In genomic region chr22:39502109-39502788, GRCh38 we compare ENCODE assay signal across 8 cellular contexts. TPM values are rescaled to one million over a fixed set of nuclear protein-coding genes. Genes with fewer than 3 reads are reported as not detected.
DNase-seq lines count a peak whose midpoint lies in the region; ATAC-seq and TF ChIP-seq lines count a peak whose summit lies in the region.

MIEF1 (plus strand) TSS chr22:39502290; CDS start chr22:39511295, 9,005 bp downstream.

- peaks cover 11% of the 10 kb centered on the region for H3K79me2 ChIP-seq in trophoblast cell (ENCODE audit: control insufficient read depth, insufficient read depth, low read length, poor library complexity)

- H3K27ac ChIP-seq in trophoblast cell (ENCODE audit: low read depth, low read length) (peak within 1 kb of the TSS; percentile 40), tibial nerve (peak within 1 kb of the TSS; percentile 76 to 97 (median 90))

- intact Hi-C loops in Right ventricle myocardium superior (cut with DNase I), result no loop called here

- TF ChIP-seq EP300 in tibial nerve (IDR thresholded peaks at IDR 0.05), result peak; percentile 86 to 93

- peak within 1 kb of the TSS; percentile 50 for H2BK5ac ChIP-seq in trophoblast cell (ENCODE audit: low read depth, low read length, poor library complexity)

- H3K14ac ChIP-seq in trophoblast cell (ENCODE audit: low read length), result peak within 1 kb of the TSS; percentile 93

- peaks cover 26 to 27% of the 10 kb centered on the region in 2 experiments for H3K36me3 ChIP-seq in trophoblast cell (ENCODE audit: control insufficient read depth in 1 of 2, insufficient read depth in 2 of 2, low read length in 2 of 2)
- peaks cover 0 to 34% (median 19%) of the 10 kb centered on the region in 3 donors for H3K36me3 ChIP-seq in tibial nerve

- peak within 1 kb of the TSS; percentile 97 for H3K4ac ChIP-seq in trophoblast cell (ENCODE audit: low read depth, low read length)

- POLR2A ChIA-PET in GM10248 (lab: Yijun Ruan, JAX), result interaction anchor here (0.6 to 2.4 kb wide), 6 partner anchors 18 to 610 kb away, joined by 3 to 16 read pairs (median 4); partner anchors contain the start of genes ATF4 and RPL3

- H3K9me3 ChIP-seq in trophoblast cell (ENCODE audit: insufficient read depth, low read depth, low read length) (peaks cover 1% of the 10 kb centered on the region), tibial nerve (no peaks in the 10 kb centered on the region)

- no peak within 1 kb of the TSS for H3K23ac ChIP-seq in trophoblast cell (ENCODE audit: low read length)

- TF ChIP-seq POLR2A in tibial nerve (IDR thresholded peaks at IDR 0.05), result no peak

- H3K79me1 ChIP-seq in trophoblast cell (ENCODE audit: low read length), result peaks cover 8% of the 10 kb centered on the region

- WGBS in trophoblast cell (ENCODE audit: extremely low coverage, insufficient coverage, insufficient read length), result no CpG with 5 or more reads among the region's 58 CpGs
- 0% methylated on average over 32 to 44 of the region's 58 CpGs for WGBS in tibial nerve, 2 donors

- H2BK120ac ChIP-seq in trophoblast cell (ENCODE audit: insufficient read depth, low read length, poor library complexity), result peak within 1 kb of the TSS; percentile 85

- H3K4me3 ChIP-seq in trophoblast cell (ENCODE audit: low read depth, low read length), result peak within 1 kb of the TSS; percentile 96
- H3K4me3 ChIP-seq in tibial nerve, result peak within 1 kb of the TSS; percentile 70 to 97 (median 88)

- DNase-seq in GM10248 (ENCODE audit: extremely low spot score), result peak; percentile 98
- peak; percentile 89 for DNase-seq in NCI-H1105 treated with DMSO at 0.1 percent for 48 hours (lab: John Stamatoyannopoulos, UW)
- peak; percentile 98 for DNase-seq in SW480 (ENCODE audit: low spot score)
- DNase-seq in activated naive CD8-positive, alpha-beta T cell treated with anti-CD3 and anti-CD28 coated beads, Interleukin-2, amount 50 U/mL, for 16 hours (ENCODE audit: low read depth, low spot score), result peak; percentile 82
- DNase-seq in Right ventricle myocardium superior, result peak; percentile 99
- DNase-seq in trophoblast cell, result peak; percentile 94 to 96
- peak; percentile 98 to 99 for DNase-seq in tibial nerve (ENCODE audit: low spot score in 2 of 2)

- H3K4me1 ChIP-seq in trophoblast cell (ENCODE audit: control insufficient read depth in 1 of 2, insufficient read depth in 2 of 2, low read length in 2 of 2) (peaks cover 8 to 9% of the 10 kb centered on the region in 2 experiments), tibial nerve (peaks cover 0 to 70% (median 26%) of the 10 kb centered on the region in 4 donors)

- H4K12ac ChIP-seq in trophoblast cell (ENCODE audit: low read depth, low read length), result peak within 1 kb of the TSS; percentile 84

- CTCF ChIA-PET in GM10248 (lab: Yijun Ruan, JAX), result interaction anchor here (0.6 to 7.0 kb wide), 9 partner anchors 8 to 522 kb away, joined by 3 to 67 read pairs (median 5); partner anchors contain the start of genes ATF4 and RPL3

- H3K9ac ChIP-seq in trophoblast cell (ENCODE audit: low read length), result peak within 1 kb of the TSS; percentile 87

- H3K27me3 ChIP-seq in trophoblast cell (ENCODE audit: insufficient read depth, low read length) (no peaks in the 10 kb centered on the region), tibial nerve (no peaks in the 10 kb centered on the region)

- H3K4me2 ChIP-seq in trophoblast cell (ENCODE audit: low read length), result peak within 1 kb of the TSS; percentile 83

- peak within 1 kb of the TSS; percentile 84 for H4K91ac ChIP-seq in trophoblast cell (ENCODE audit: low read depth, low read length)

- H2AFZ ChIP-seq in trophoblast cell (ENCODE audit: insufficient read depth, low read length, poor library complexity), result peak within 1 kb of the TSS; percentile 95

- peak within 1 kb of the TSS; percentile 91 for H3K18ac ChIP-seq in trophoblast cell (ENCODE audit: low read length)

- peak within 1 kb of the TSS; percentile 69 for H2AK5ac ChIP-seq in trophoblast cell (ENCODE audit: low read length)

- H2BK12ac ChIP-seq in trophoblast cell (ENCODE audit: low read length), result peak within 1 kb of the TSS; percentile 71

- H4K8ac ChIP-seq in trophoblast cell (ENCODE audit: low read depth, low read length), result peak within 1 kb of the TSS; percentile 99

- peak; percentile 87 for ATAC-seq in HG02610 (IDR thresholded peaks at IDR 0.05; ENCODE audit: unreplicated experiment)
- ATAC-seq in Right ventricle myocardium superior (ENCODE audit: poor library complexity), result peak; percentile 98

- TF ChIP-seq CTCF in GM10248 (IDR thresholded peaks at IDR 0.05; ENCODE audit: control extremely low read depth, extremely low read depth, low read depth, missing control alignments), result no peak
- peak in 1 of 5 experiments; percentile 30 for TF ChIP-seq CTCF in tibial nerve (IDR thresholded peaks at IDR 0.05)

RNA-seq across cellular contexts. Expression of gene MIEF1, which starts in this region (rescaled TPM):
- total RNA-seq in Right ventricle myocardium superior (16.7 TPM), tibial nerve (10 to 100 TPM; 18.0 to 38.2 (median 26.9) TPM)
- polyA plus RNA-seq in trophoblast cell (2013), result 26.5 and 27.5 TPM in 2 replicates

Comparison
In these comparisons a context has a peak if more than half of its experiments do, and no peak if none do; other contexts are left out.
1. Peak in every context shown above with its lines: DNase-seq, ATAC-seq, H3K4me3 ChIP-seq and H3K27ac ChIP-seq.